In the genomic region with DNA sequence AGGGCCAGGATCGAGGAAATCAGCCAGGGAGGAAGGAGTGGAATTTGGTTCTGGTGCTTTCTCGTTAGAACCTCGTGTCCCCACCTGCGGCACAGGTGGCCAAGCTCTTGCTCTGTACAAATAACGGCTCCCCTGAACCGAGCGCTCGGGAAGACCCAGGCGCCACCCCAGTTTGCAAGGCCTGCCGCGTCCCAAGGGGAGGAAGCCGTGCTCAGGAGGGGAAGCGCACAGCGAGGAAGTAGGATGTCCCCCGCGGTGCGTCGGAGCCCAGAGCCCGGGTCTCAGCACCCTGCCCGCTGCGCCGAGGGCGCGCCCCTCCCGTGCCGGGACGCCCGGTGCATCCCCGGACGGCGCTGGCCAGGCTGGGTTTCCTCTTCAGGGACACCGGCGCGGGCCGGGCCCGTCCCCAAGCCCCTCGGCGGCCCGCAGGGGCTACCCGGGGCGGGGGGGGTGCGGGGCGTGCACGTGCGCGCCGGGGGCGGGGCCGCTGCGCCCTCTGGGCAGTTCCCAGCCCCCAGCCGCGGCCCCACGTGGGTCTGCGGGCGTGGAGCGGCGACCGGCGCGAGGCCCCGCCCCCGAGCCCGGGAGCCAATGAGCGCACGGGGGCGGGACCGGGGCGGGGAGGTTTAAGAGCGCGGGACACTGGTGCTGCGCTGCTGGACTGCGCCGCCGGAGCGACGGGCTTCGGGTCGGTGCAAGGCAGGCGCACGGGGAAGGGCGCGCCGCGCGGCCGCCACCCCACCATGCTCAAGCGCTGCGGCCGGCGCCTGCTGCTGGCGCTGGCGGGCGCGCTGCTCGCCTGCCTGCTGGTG, we compare ENCODE assay signal across 8 cellular contexts. TPM values are rescaled to one million over a fixed set of nuclear protein-coding genes. Genes with fewer than 3 reads are reported as not detected.
DNase-seq lines count a peak whose midpoint lies in the region; ATAC-seq lines count a peak whose summit lies in the region.

A gene with protein sequence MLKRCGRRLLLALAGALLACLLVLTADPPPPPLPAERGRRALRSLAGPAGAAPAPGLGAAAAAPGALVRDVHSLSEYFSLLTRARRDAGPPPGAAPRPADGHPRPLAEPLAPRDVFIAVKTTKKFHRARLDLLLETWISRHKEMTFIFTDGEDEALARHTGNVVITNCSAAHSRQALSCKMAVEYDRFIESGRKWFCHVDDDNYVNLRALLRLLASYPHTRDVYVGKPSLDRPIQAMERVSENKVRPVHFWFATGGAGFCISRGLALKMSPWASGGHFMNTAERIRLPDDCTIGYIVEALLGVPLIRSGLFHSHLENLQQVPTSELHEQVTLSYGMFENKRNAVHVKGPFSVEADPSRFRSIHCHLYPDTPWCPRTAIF (plus strand): TSS at position 656 of the 812 bp plus-strand sequence. CDS start 88 bp downstream, at position 744.

- H3K27me3 Mint-ChIP-seq in activated CD4-positive, alpha-beta memory T cell treated with anti-CD3 and anti-CD28 coated beads, Interleukin-2, amount 10 ng/mL, durations not matched to agents 7 days and 5 days: peaks cover 10% of the 10 kb centered on the region

- ATAC-seq in GM19372 (IDR thresholded peaks at IDR 0.05; ENCODE audit: low read depth, unreplicated experiment) (peak; percentile 84), HG03520 (IDR thresholded peaks at IDR 0.05; ENCODE audit: unreplicated experiment) (peak; percentile 77)

- no peaks in the 10 kb centered on the region for H3K36me3 ChIP-seq in ectodermal cell (ENCODE audit: control insufficient read depth, insufficient read depth, low read length)

- H3K9me3 Mint-ChIP-seq in activated CD4-positive, alpha-beta memory T cell treated with anti-CD3 and anti-CD28 coated beads, Interleukin-2, amount 10 ng/mL, durations not matched to agents 7 days and 5 days: no peaks in the 10 kb centered on the region

- DNase-seq in CD1c-positive myeloid dendritic cell (ENCODE audit: extremely low spot score) (peak; percentile 96), NCI-H82 treated with DMSO at 0.1 percent for 48 hours (lab: John Stamatoyannopoulos, UW; ENCODE audit: unreplicated experiment) (peak; percentile 80), lung microvascular endothelial cell (ENCODE audit: low read depth in 2 of 2) (peak; percentile 88 to 95)
- peak; percentile 88 for DNase-seq in activated CD4-positive, alpha-beta memory T cell treated with anti-CD3 and anti-CD28 coated beads, Interleukin-2, amount 10 ng/mL, durations not matched to agents 7 days and 5 days
- DNase-seq in stimulated activated CD4-positive, alpha-beta T cell treated with anti-CD3 and anti-CD28 coated beads, TNF-alpha, amount 100 ng/mL, for 24 hours (ENCODE audit: low read depth in 3 of 3): peak; percentile 66 to 85 (median 70)

- peaks cover 31% of the 10 kb centered on the region for H3K4me1 Mint-ChIP-seq in activated CD4-positive, alpha-beta memory T cell treated with anti-CD3 and anti-CD28 coated beads, Interleukin-2, amount 10 ng/mL, durations not matched to agents 7 days and 5 days

- POLR2A ChIA-PET in activated CD4-positive, alpha-beta memory T cell treated with anti-CD3 and anti-CD28 coated beads, Interleukin-2, amount 10 ng/mL, durations not matched to agents 7 days and 5 days (lab: Charles Lee): interaction anchor here (0.9 to 6.6 kb wide), 6 partner anchors 9 to 165 kb away, joined by 3 to 80 read pairs (median 6); no protein-coding TSS in a partner anchor

- peak within 1 kb of the TSS; percentile 73 for H3K4me3 ChIP-seq in ectodermal cell (ENCODE audit: insufficient read depth, low read depth, low read length)

- CTCF ChIA-PET in activated CD4-positive, alpha-beta memory T cell treated with anti-CD3 and anti-CD28 coated beads, Interleukin-2, amount 10 ng/mL, durations not matched to agents 7 days and 5 days (lab: Charles Lee): no interaction called here

- H3K9me3 ChIP-seq in ectodermal cell (ENCODE audit: control insufficient read depth, low read length): no peaks in the 10 kb centered on the region

- peaks cover 57% of the 10 kb centered on the region for H3K4me1 ChIP-seq in ectodermal cell (ENCODE audit: control insufficient read depth, insufficient read depth, low read length)

- peaks cover 26% of the 10 kb centered on the region for H3K36me3 Mint-ChIP-seq in activated CD4-positive, alpha-beta memory T cell treated with anti-CD3 and anti-CD28 coated beads, Interleukin-2, amount 10 ng/mL, durations not matched to agents 7 days and 5 days (ENCODE audit: low read depth)

- no peak within 1 kb of the TSS for H3K27ac ChIP-seq in ectodermal cell (ENCODE audit: insufficient read depth, low read depth, low read length, poor library complexity, severe bottlenecking)

- 0% methylated on average over 95 of the region's 95 CpGs for WGBS in ectodermal cell, 2 experiments

- H3K4me3 Mint-ChIP-seq in activated CD4-positive, alpha-beta memory T cell treated with anti-CD3 and anti-CD28 coated beads, Interleukin-2, amount 10 ng/mL, durations not matched to agents 7 days and 5 days: peak within 1 kb of the TSS; percentile 91

- peak within 1 kb of the TSS; percentile 84 for H3K27ac Mint-ChIP-seq in activated CD4-positive, alpha-beta memory T cell treated with anti-CD3 and anti-CD28 coated beads, Interleukin-2, amount 10 ng/mL, durations not matched to agents 7 days and 5 days

- peaks cover 17% of the 10 kb centered on the region for H3K27me3 ChIP-seq in ectodermal cell (ENCODE audit: control insufficient read depth, insufficient read depth, low read length, poor library complexity, severe bottlenecking)

RNA-seq across cellular contexts. Expression of the gene that starts here (rescaled TPM):
- total RNA-seq in activated CD4-positive, alpha-beta memory T cell treated with anti-CD3 and anti-CD28 coated beads, Interleukin-2, amount 10 ng/mL, durations not matched to agents 7 days and 5 days: 100 to 1,000 TPM; 105 to 109 TPM
- polyA plus RNA-seq in ectodermal cell (2013, experiment 1 of 4): 93.3 TPM
- 173 TPM for polyA plus RNA-seq in ectodermal cell (2013, experiment 2 of 4)
- 110 TPM for polyA plus RNA-seq in ectodermal cell (2013, experiment 3 of 4)
- 138 TPM for polyA plus RNA-seq in ectodermal cell (2013, experiment 4 of 4)
- total RNA-seq in lung microvascular endothelial cell: 11.6 and 16.9 TPM in 2 replicates
